ENCODE assay signal across 18 cellular contexts in the genomic region with DNA sequence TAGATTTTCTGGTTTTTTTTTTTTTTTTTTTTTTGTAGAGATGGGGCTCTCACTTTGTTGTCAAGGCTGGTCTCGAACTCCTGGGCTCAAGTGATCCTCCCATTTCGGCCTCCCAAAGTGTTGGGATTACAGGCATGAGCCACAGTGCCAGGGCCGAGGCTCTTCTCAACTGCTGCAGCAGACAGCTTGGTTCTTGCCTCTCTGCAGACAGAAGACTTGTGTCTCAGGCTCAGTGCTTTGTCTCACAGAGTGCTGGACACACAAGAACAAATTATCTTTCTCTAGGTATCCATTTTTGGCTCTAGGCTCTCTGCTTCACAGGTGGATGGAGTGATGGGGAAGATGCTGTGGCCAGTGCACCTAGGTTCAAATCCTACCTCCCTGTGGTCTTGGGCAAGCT.
DNase-seq lines count a peak whose midpoint lies in the region; ATAC-seq and TF ChIP-seq lines count a peak whose summit lies in the region.
"Had no signal": no experiment of that assay in that cellular context is flagged by ENCODE, and none has a peak within 500 bp of the region (broad histone marks: within the 10 kb centered on the region; RNA-seq: fewer than 3 reads in every experiment).

No MANE protein-coding gene starts in this region.

- no peak overlapping the region for H3K23ac ChIP-seq in mesenchymal stem cell (ENCODE audit: low read length in 2 of 2)

- H3K9me3 Mint-ChIP-seq in CD8-positive, alpha-beta T cell: peaks cover 12% of the 10 kb centered on the region

- POLR2A ChIA-PET in CD8-positive, alpha-beta T cell (lab: Charles Lee): interaction anchor here (1.0 to 5.2 kb wide), 15 partner anchors 25 to 316 kb away, joined by 3 to 126 read pairs (median 8); a partner anchor contains a TSS

- H3K79me2 ChIP-seq in GM23248 (ENCODE audit: insufficient read depth): no peaks in the 10 kb centered on the region

- DNase-seq in CD8-positive, alpha-beta T cell: peak in 1 of 7 experiments; percentile 48
- DNase-seq in GM23248 (peak; percentile 22), astrocyte of the hippocampus (ENCODE audit: low read depth, low spot score) (peak; percentile 11), mesenchymal stem cell (peak; percentile 50), NCI-H446 treated with DMSO at 0.1 percent for 48 hours (lab: John Stamatoyannopoulos, UW) (no peak), amygdala (lab: John Stamatoyannopoulos, UW) (no peak)
- DNase-seq in stimulated activated CD4-positive, alpha-beta T cell treated with anti-CD3 and anti-CD28 coated beads, Interleukin-12 subunit alpha, Interleukin-12 subunit beta, amount 100 ng/mL, for 4 hours: no peak
- DNase-seq: activated CD4-positive, alpha-beta T cell treated with anti-CD3 and anti-CD28 coated beads, Interleukin-2, amount 50 U/mL, for 1 hour; activated T-cell treated with anti-CD3 and anti-CD28 coated beads, Interleukin-2, amount 50 U/mL, for 1 hour; Caco-2; naive B cell; NCI-H1436; NCI-H2171 treated with DMSO at 0.1 percent for 48 hours; stimulated activated CD4-positive, alpha-beta T cell treated with anti-CD3 and anti-CD28 coated beads, Interleukin-4, amount 100 ng/mL, for 1 hour had no signal

- H3K9me3 ChIP-seq in CD8-positive, alpha-beta T cell (ENCODE audit: low read length): no peaks in the 10 kb centered on the region
- H3K9me3 ChIP-seq in GM23248 (ENCODE audit: low read depth) (no peaks in the 10 kb centered on the region), mesenchymal stem cell (ENCODE audit: control insufficient read depth, low read length) (no peaks in the 10 kb centered on the region)
- H3K9me3 ChIP-seq: esophagus muscularis mucosa, pancreas, vagina had no signal

- H2BK5ac ChIP-seq in mesenchymal stem cell (ENCODE audit: low read depth, low read length, poor library complexity, severe bottlenecking): no peak overlapping the region

- intact Hi-C loops in CD8-positive, alpha-beta T cell (cut with DNase I, micrococcal nuclease): loop anchor here in 1 of 2 experiments (2.0 kb wide), 1 partner anchor 54 kb away; no protein-coding TSS in a partner anchor

- 53 to 55% methylated on average over 3 of the region's 3 CpGs for WGBS in GM23248 (ENCODE audit: low coverage in 1 of 2, low lambda C conversion rate in 2 of 2, missing lambda C conversion rate in 2 of 2), 2 experiments
- WGBS in mesenchymal stem cell: 94% methylated on average over 3 of the region's 3 CpGs

- H2AK5ac ChIP-seq in mesenchymal stem cell (ENCODE audit: low read length, severe bottlenecking): no peak overlapping the region

- H4K91ac ChIP-seq in mesenchymal stem cell (ENCODE audit: low read length): peak overlapping the region; percentile 11

- H3K4me1 ChIP-seq in CD8-positive, alpha-beta T cell (ENCODE audit: insufficient read depth, low read length): no peaks in the 10 kb centered on the region
- no peaks in the 10 kb centered on the region for H3K4me1 ChIP-seq in GM23248 (ENCODE audit: insufficient read depth)
- H3K4me1 ChIP-seq in mesenchymal stem cell (ENCODE audit: control insufficient read depth, insufficient read depth, low read depth, low read length): no peaks in the 10 kb centered on the region
- H3K4me1 ChIP-seq: esophagus muscularis mucosa, vagina had no signal

- no peak overlapping the region for H3K27ac ChIP-seq in CD8-positive, alpha-beta T cell (ENCODE audit: low read depth, low read length)
- H3K27ac ChIP-seq in GM23248 (no peak overlapping the region), mesenchymal stem cell (ENCODE audit: low read length, poor library complexity, severe bottlenecking) (peak overlapping the region; percentile 22)
- H3K27ac ChIP-seq: esophagus muscularis mucosa, pancreas, vagina had no signal

- no peak overlapping the region for H2BK15ac ChIP-seq in mesenchymal stem cell (ENCODE audit: low read depth, poor library complexity, severe bottlenecking)

- TF ChIP-seq CTCF in CD8-positive, alpha-beta T cell (IDR thresholded peaks at IDR 0.05): no peak

- H3K36me3 ChIP-seq in CD8-positive, alpha-beta T cell (ENCODE audit: insufficient read depth, low read length): no peaks in the 10 kb centered on the region
- H3K36me3 ChIP-seq in GM23248 (ENCODE audit: low read depth) (no peaks in the 10 kb centered on the region), mesenchymal stem cell (ENCODE audit: control insufficient read depth in 1 of 2, insufficient read depth in 2 of 2, low read depth in 1 of 2, low read length in 2 of 2) (no peaks in the 10 kb centered on the region)
- H3K36me3 ChIP-seq: esophagus muscularis mucosa, pancreas, vagina had no signal

- no peaks in the 10 kb centered on the region for H3K27me3 Mint-ChIP-seq in CD8-positive, alpha-beta T cell (ENCODE audit: low read depth)
- H3K27me3 Mint-ChIP-seq: naive B cell had no signal

- CTCF ChIA-PET in CD8-positive, alpha-beta T cell (lab: Charles Lee): interaction anchor here (1.2 to 11.8 kb wide), 4 partner anchors 8 to 103 kb away, joined by 3 to 182 read pairs (median 4); a partner anchor contains a TSS

- H3K4me2 ChIP-seq in GM23248 (ENCODE audit: unreplicated experiment) (no peak overlapping the region), mesenchymal stem cell (ENCODE audit: low read length, poor library complexity, severe bottlenecking) (no peak overlapping the region)

- H3K18ac ChIP-seq in mesenchymal stem cell (ENCODE audit: low read depth in 1 of 2, low read length in 2 of 2): no peak overlapping the region

- H3K9me2 ChIP-seq in GM23248 (ENCODE audit: insufficient read depth): no peaks in the 10 kb centered on the region

- peaks cover under 1% of the 10 kb centered on the region; the same call in 1 of the 2 replicates for H3F3A ChIP-seq in GM23248 (ENCODE audit: insufficient read depth)

- no peaks in the 10 kb centered on the region for H3K79me1 ChIP-seq in mesenchymal stem cell (replicated peaks; ENCODE audit: low read length, poor library complexity, severe bottlenecking)

- no peak overlapping the region for H2BK120ac ChIP-seq in mesenchymal stem cell (ENCODE audit: low read depth, low read length)

- no peak overlapping the region for H3K27ac Mint-ChIP-seq in CD8-positive, alpha-beta T cell
- H3K27ac Mint-ChIP-seq: activated naive CD4-positive, alpha-beta T cell treated with anti-CD3 and anti-CD28 coated beads, Interleukin-2, amount 50 U/mL, for 72 hours; naive B cell had no signal

- H3K36me3 Mint-ChIP-seq in CD8-positive, alpha-beta T cell: peaks cover 5% of the 10 kb centered on the region
- H3K36me3 Mint-ChIP-seq: naive B cell had no signal

- H3K4me1 Mint-ChIP-seq in CD8-positive, alpha-beta T cell (ENCODE audit: low read depth): peaks cover 15% of the 10 kb centered on the region

- H3K4me3 ChIP-seq in CD8-positive, alpha-beta T cell (ENCODE audit: low read depth, low read length): no peak overlapping the region
- no peak overlapping the region for H3K4me3 ChIP-seq in GM23248
- H3K4me3 ChIP-seq in mesenchymal stem cell (ENCODE audit: insufficient read depth in 1 of 2, low read depth in 1 of 2, low read length in 2 of 2): no peak overlapping the region
- H3K4me3 ChIP-seq: esophagus muscularis mucosa, pancreas, vagina had no signal

- no peaks in the 10 kb centered on the region for H3K27me3 ChIP-seq in CD8-positive, alpha-beta T cell (ENCODE audit: insufficient read depth, low read length)
- H3K27me3 ChIP-seq in GM23248 (replicated peaks; ENCODE audit: insufficient read depth) (no peaks in the 10 kb centered on the region), mesenchymal stem cell (ENCODE audit: control insufficient read depth in 1 of 2, insufficient read depth in 1 of 2, low read length in 2 of 2) (no peaks in the 10 kb centered on the region)
- H3K27me3 ChIP-seq: esophagus muscularis mucosa, pancreas, vagina had no signal

- H4K20me1 ChIP-seq in GM23248 (ENCODE audit: insufficient read depth): no peaks in the 10 kb centered on the region

- H3K4me3 Mint-ChIP-seq in CD8-positive, alpha-beta T cell: peak overlapping the region; percentile 49

- peak overlapping the region in 1 of 2 experiments; percentile 28 for H2BK12ac ChIP-seq in mesenchymal stem cell (ENCODE audit: low read length in 2 of 2)

- in situ Hi-C loops in GM23248 (cut with MboI): loop anchor here (10.0 to 25.0 kb wide), 2 partner anchors 100 to 277 kb away; a partner anchor contains a TSS

- H4K8ac ChIP-seq in mesenchymal stem cell (ENCODE audit: low read length): peak overlapping the region; percentile 12

- H3K9ac ChIP-seq in GM23248: no peak overlapping the region
- H3K9ac ChIP-seq in mesenchymal stem cell (ENCODE audit: low read length): no peak overlapping the region

- H3K4ac ChIP-seq in mesenchymal stem cell (ENCODE audit: low read depth in 1 of 2, low read length in 2 of 2): no peak overlapping the region

- no peak for ATAC-seq in CD8-positive, alpha-beta T cell
- ATAC-seq: activated naive CD4-positive, alpha-beta T cell treated with anti-CD3 and anti-CD28 coated beads, Interleukin-2, amount 50 U/mL, for 72 hours; pancreas had no signal

- H2AFZ ChIP-seq in GM23248: no peak overlapping the region
- no peak overlapping the region for H2AFZ ChIP-seq in mesenchymal stem cell (ENCODE audit: low read depth, low read length)

- H3K14ac ChIP-seq in mesenchymal stem cell (ENCODE audit: low read length in 2 of 2): no peak overlapping the region

Comparison
In these comparisons a context has a peak if more than half of its experiments do, and no peak if none do; other contexts are left out.
1. DNase-seq: peak in GM23248 (single experiment), astrocyte of the hippocampus (single experiment) and mesenchymal stem cell (single experiment); none in stimulated activated CD4-positive, alpha-beta T cell treated with anti-CD3 and anti-CD28 coated beads, Interleukin-12 subunit alpha, Interleukin-12 subunit beta, amount 100 ng/mL, for 4 hours (single experiment), NCI-H446 treated with DMSO at 0.1 percent for 48 hours (single experiment) and amygdala (0 of 56).